In genomic region chr4:153218961-153219360, GRCh38 we compare ENCODE assay signal across 15 cellular contexts.
"Had no signal": no experiment of that assay in that cellular context is flagged by ENCODE, and none has a peak within 500 bp of the region (broad histone marks: within the 10 kb centered on the region; RNA-seq: fewer than 3 reads in every experiment).

No MANE protein-coding gene starts in this region.

- DNase-seq: activated CD4-positive, alpha-beta T cell treated with anti-CD3 and anti-CD28 coated beads for 48 hours; activated CD8-positive, alpha-beta memory T cell treated with anti-CD3 and anti-CD28 coated beads, Interleukin-2, amount 50 U/mL, for 48 hours; activated CD8-positive, alpha-beta T cell treated with anti-CD3 and anti-CD28 coated beads, Interleukin-2, amount 10 ng/mL, durations not matched to agents 7 days and 5 days; activated naive CD4-positive, alpha-beta T cell; effector CD4-positive, alpha-beta T cell; foreskin melanocyte; left ventricle myocardium superior; natural killer cell; right cardiac atrium; stimulated activated CD4-positive, alpha-beta T cell treated with anti-CD3 and anti-CD28 coated beads, Interleukin-1b, Interleukin-23, amount 100 ng/mL, for 48 hours had no signal

- H3K36me3 ChIP-seq: ascending aorta, cardiac muscle cell, tibial nerve had no signal

- H3K9me3 ChIP-seq: ascending aorta, tibial nerve had no signal

- H3K27me3 ChIP-seq: ascending aorta, cardiac muscle cell, tibial nerve had no signal

- H3K4me3 ChIP-seq: ascending aorta, cardiac muscle cell, tibial nerve had no signal

- ATAC-seq: activated CD8-positive, alpha-beta T cell treated with anti-CD3 and anti-CD28 coated beads, Interleukin-2, amount 10 ng/mL, durations not matched to agents 7 days and 5 days; left ventricle myocardium superior; natural killer cell; right cardiac atrium; stimulated activated memory B cell treated with anti-CD40 and anti-IgM and Interleukin-4, amounts not matched to agents 10 μg/mL and 1 μg/mL and 100 μg/mL, for 72 hours had no signal

- H3K27ac ChIP-seq: ascending aorta, cardiac muscle cell, VCaP had no signal
